ENCODE assay signal across 14 cellular contexts in genomic region chr18:28108254-28108653, GRCh38.
"Had no signal": no experiment of that assay in that cellular context is flagged by ENCODE, and none has a peak within 500 bp of the region (broad histone marks: within the 10 kb centered on the region; RNA-seq: fewer than 3 reads in every experiment).

No MANE protein-coding gene starts in this region.

- H3K4me3 ChIP-seq: gastrocnemius medialis, left lung, right atrium auricular region, suprapubic skin had no signal

- H3K27me3 ChIP-seq: gastrocnemius medialis, left lung, right atrium auricular region, suprapubic skin had no signal

- H3K27ac ChIP-seq: gastrocnemius medialis, left lung, suprapubic skin had no signal

- H3K36me3 ChIP-seq: gastrocnemius medialis, left lung, right atrium auricular region, suprapubic skin had no signal

- H3K9me3 ChIP-seq: gastrocnemius medialis, left lung, right atrium auricular region, suprapubic skin had no signal

- ATAC-seq: gastrocnemius medialis; left lung; naive thymus-derived CD8-positive, alpha-beta T cell; T-cell had no signal

- H3K4me1 ChIP-seq: gastrocnemius medialis, left lung, suprapubic skin had no signal

- DNase-seq: activated CD4-positive, CD25-positive, alpha-beta regulatory T cell treated with anti-CD3 and anti-CD28 coated beads, Interleukin-2, amount 50 U/mL, for 72 hours; activated naive CD4-positive, alpha-beta T cell; activated naive CD8-positive, alpha-beta T cell treated with anti-CD3 and anti-CD28 coated beads, Interleukin-2, amount 10 ng/mL, durations not matched to agents 7 days and 5 days; anterior cingulate cortex; erythroblast; gastrocnemius medialis; islet precursor cell; left lung; naive thymus-derived CD8-positive, alpha-beta T cell; small intestine; T-cell; T-helper 9 cell had no signal
